8 cellular contexts compared by ENCODE assay signal in the genomic region with DNA sequence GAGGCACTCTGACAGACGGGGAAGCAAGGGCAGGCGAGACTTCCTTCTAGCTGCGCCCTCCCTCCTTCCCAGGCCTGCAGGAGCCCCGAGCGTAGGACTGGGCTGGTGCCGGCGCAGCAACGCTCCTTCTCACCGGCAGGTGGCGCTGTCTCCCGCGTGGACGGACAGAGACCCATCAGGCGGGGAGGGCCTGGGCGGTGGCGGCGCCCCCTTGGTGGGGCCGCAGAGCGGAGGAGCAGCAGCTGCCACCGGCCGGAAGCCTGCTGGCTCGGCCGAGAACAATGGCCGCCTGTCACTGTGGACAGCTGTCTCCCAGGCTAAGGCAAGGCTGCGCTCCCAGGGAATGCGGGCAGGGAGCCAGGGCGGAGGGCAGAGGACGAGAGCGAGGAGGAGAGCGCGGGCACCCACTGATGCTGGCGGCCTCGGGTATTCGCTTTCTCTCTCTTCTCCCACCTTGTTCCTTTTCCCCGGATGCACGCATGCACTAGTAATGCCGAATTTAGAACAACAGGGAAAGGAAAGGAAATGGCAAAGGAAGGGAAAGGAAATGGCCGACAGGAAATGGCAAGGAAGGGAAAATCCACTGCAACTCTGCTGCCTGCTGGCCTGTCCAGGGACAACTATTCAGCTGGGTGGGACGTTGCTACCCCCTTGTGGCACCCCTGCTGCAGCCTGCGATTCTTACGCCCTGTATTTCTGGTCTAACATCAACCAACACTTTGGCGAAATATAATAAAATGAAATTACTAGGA. TPM values are rescaled to one million over a fixed set of nuclear protein-coding genes. Genes with fewer than 3 reads are reported as not detected.
DNase-seq lines count a peak whose midpoint lies in the region; ATAC-seq and TF ChIP-seq lines count a peak whose summit lies in the region.

No MANE protein-coding gene starts in this region.

- no peaks in the 10 kb centered on the region for H3K9me3 Mint-ChIP-seq in activated CD4-positive, alpha-beta T cell treated with anti-CD3 and anti-CD28 coated beads, Interleukin-2, amount 10 ng/mL, durations not matched to agents 7 days and 5 days

- H3K4me3 Mint-ChIP-seq in activated CD4-positive, alpha-beta T cell treated with anti-CD3 and anti-CD28 coated beads, Interleukin-2, amount 10 ng/mL, durations not matched to agents 7 days and 5 days: peak overlapping the region; percentile 64

- peaks cover 35 to 79% of the 10 kb centered on the region in 2 donors for H3K4me1 ChIP-seq in left lung

- peak overlapping the region; percentile 96 to 98 for H3K27ac ChIP-seq in left lung

- peak overlapping the region; percentile 57 for H3K27ac Mint-ChIP-seq in activated CD4-positive, alpha-beta T cell treated with anti-CD3 and anti-CD28 coated beads, Interleukin-2, amount 10 ng/mL, durations not matched to agents 7 days and 5 days

- H3K36me3 Mint-ChIP-seq in activated CD4-positive, alpha-beta T cell treated with anti-CD3 and anti-CD28 coated beads, Interleukin-2, amount 10 ng/mL, durations not matched to agents 7 days and 5 days (ENCODE audit: low read depth): peaks cover 2% of the 10 kb centered on the region

- H3K36me3 ChIP-seq in left lung: peaks cover 0 to 30% of the 10 kb centered on the region in 2 donors

- H3K4me1 Mint-ChIP-seq in activated CD4-positive, alpha-beta T cell treated with anti-CD3 and anti-CD28 coated beads, Interleukin-2, amount 10 ng/mL, durations not matched to agents 7 days and 5 days: peaks cover 57% of the 10 kb centered on the region

- POLR2A ChIA-PET in activated CD4-positive, alpha-beta T cell treated with anti-CD3 and anti-CD28 coated beads, Interleukin-2, amount 10 ng/mL, durations not matched to agents 7 days and 5 days (lab: Charles Lee): interaction anchor here (0.6 kb wide), 1 partner anchor 269 kb away, joined by 5 read pairs; no protein-coding TSS in a partner anchor

- CTCF ChIA-PET in activated CD4-positive, alpha-beta T cell treated with anti-CD3 and anti-CD28 coated beads, Interleukin-2, amount 10 ng/mL, durations not matched to agents 7 days and 5 days (lab: Charles Lee): interaction anchor here (0.6 to 7.0 kb wide), 9 partner anchors 11 to 309 kb away, joined by 3 to 73 read pairs (median 4); partner anchors contain the start of genes PPM1F, TOP3B and YDJC

- peak; percentile 80 for ATAC-seq in GM19023 (IDR thresholded peaks at IDR 0.05; ENCODE audit: unreplicated experiment)
- ATAC-seq in HG03439 (IDR thresholded peaks at IDR 0.05; ENCODE audit: unreplicated experiment): peak; percentile 76
- ATAC-seq in left lung: peak; percentile 94

- H3K4me3 ChIP-seq in AG09309 (ENCODE audit: control insufficient read depth, low read depth, low read length) (peak overlapping the region; percentile 56), left lung (peak overlapping the region; percentile 45 to 48)

- peak; percentile 61 for DNase-seq in AG09309 (ENCODE audit: low read depth)
- DNase-seq in NCI-H524 treated with DMSO at 0.1 percent for 48 hours (lab: John Stamatoyannopoulos, UW): peak; percentile 76
- peak; percentile 89 for DNase-seq in activated CD4-positive, alpha-beta T cell treated with anti-CD3 and anti-CD28 coated beads, Interleukin-2, amount 10 ng/mL, durations not matched to agents 7 days and 5 days
- DNase-seq in dedifferentiated amniotic fluid mesenchymal stem cell (ENCODE audit: extremely low spot score): peak; percentile 79
- DNase-seq in left lung: peak; percentile 95 to 99
- DNase-seq in stimulated activated CD4-positive, alpha-beta T cell treated with anti-CD3 and anti-CD28 coated beads, Interleukin-2, amount 100 ng/mL, for 24 hours: peak; percentile 93 to 96

- H3K27me3 Mint-ChIP-seq in activated CD4-positive, alpha-beta T cell treated with anti-CD3 and anti-CD28 coated beads, Interleukin-2, amount 10 ng/mL, durations not matched to agents 7 days and 5 days: no peaks in the 10 kb centered on the region

- H3K9me3 ChIP-seq in left lung: no peaks in the 10 kb centered on the region

- TF ChIP-seq CTCF in AG09309 (IDR thresholded peaks at IDR 0.05; ENCODE audit: control insufficient read depth, insufficient read depth, low read depth, low read length, missing control alignments) (peak; percentile 97), left lung (IDR thresholded peaks at IDR 0.05) (peak; percentile 100)

- no peaks in the 10 kb centered on the region for H3K27me3 ChIP-seq in left lung

- intact Hi-C loops in left lung (cut with DNase I): loop anchor here in 1 of 2 donors (10.0 kb wide), 1 partner anchor 223 kb away; no protein-coding TSS in a partner anchor

RNA-seq across cellular contexts. Expression of gene PPM1F, which starts 14.4 kb away (rescaled TPM):
- total RNA-seq in activated CD4-positive, alpha-beta T cell treated with anti-CD3 and anti-CD28 coated beads, Interleukin-2, amount 10 ng/mL, durations not matched to agents 7 days and 5 days: 10 to 100 TPM; 15.1 to 20.4 TPM
- 10 to 100 TPM; 31.0 to 55.8 TPM for total RNA-seq in left lung

RNA-seq across cellular contexts. Expression of gene TOP3B, which starts 44.3 kb away (rescaled TPM):
- 10 to 100 TPM; 45.6 to 51.6 TPM for total RNA-seq in activated CD4-positive, alpha-beta T cell treated with anti-CD3 and anti-CD28 coated beads, Interleukin-2, amount 10 ng/mL, durations not matched to agents 7 days and 5 days
- 10 to 100 TPM; 22.5 to 33.6 TPM for total RNA-seq in left lung

Comparison
In these comparisons a context has a peak if more than half of its experiments do, and no peak if none do; other contexts are left out.
1. Peak in every context shown above with its lines: DNase-seq, ATAC-seq, H3K4me3 ChIP-seq and H3K27ac ChIP-seq.